Comparison of ENCODE assay signal across 25 cellular contexts in the genomic region with DNA sequence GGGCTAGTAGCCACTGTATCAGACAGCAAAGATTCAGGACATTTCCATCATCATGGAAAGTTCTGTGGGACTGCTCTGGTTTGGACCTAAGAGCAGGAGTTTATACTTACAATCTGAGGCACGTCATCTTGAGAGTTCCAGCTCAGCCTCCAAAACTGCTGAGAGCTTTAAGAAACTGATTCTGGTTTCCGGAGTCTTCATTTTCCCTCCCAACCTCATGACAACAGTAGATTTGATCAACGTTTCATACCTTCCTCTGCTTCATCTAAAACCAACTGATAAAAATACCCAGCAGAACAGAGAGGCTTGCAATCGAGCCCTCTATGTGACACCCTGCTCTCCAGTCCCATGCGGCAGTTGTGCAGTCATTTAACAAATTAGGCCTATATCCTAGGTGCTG.
"Had no signal": no experiment of that assay in that cellular context is flagged by ENCODE, and none has a peak within 500 bp of the region (broad histone marks: within the 10 kb centered on the region; RNA-seq: fewer than 3 reads in every experiment).

No MANE protein-coding gene starts in this region.

- ATAC-seq: left lobe of liver; mucosa of descending colon; natural killer cell treated with Interleukin-12 subunit alpha and Interleukin-12 subunit beta and Interleukin-15 and Interleukin-18, amount 100 ng/mL, for 72 hours; sciatic nerve; stimulated activated naive CD8-positive, alpha-beta T cell treated with anti-CD3 and anti-CD28 coated beads, Interleukin-15, amount 100 ng/mL, for 72 hours had no signal

- H3K27ac Mint-ChIP-seq: memory B cell; naive B cell; natural killer cell treated with Interleukin-12 subunit alpha and Interleukin-12 subunit beta and Interleukin-15 and Interleukin-18, amount 100 ng/mL, for 72 hours; neural progenitor cell; progenitor cell of endocrine pancreas; stimulated activated naive CD8-positive, alpha-beta T cell treated with anti-CD3 and anti-CD28 coated beads, Interleukin-15, amount 100 ng/mL, for 72 hours had no signal

- H3K4me3 Mint-ChIP-seq: memory B cell; naive B cell; natural killer cell treated with Interleukin-12 subunit alpha and Interleukin-12 subunit beta and Interleukin-15 and Interleukin-18, amount 100 ng/mL, for 72 hours; neural progenitor cell; stimulated activated naive CD8-positive, alpha-beta T cell treated with anti-CD3 and anti-CD28 coated beads, Interleukin-15, amount 100 ng/mL, for 72 hours had no signal

- H3K4me3 ChIP-seq: coronary artery, lung, mucosa of descending colon, neural progenitor cell, right atrium auricular region, smooth muscle cell, thyroid gland had no signal

- H3K27ac ChIP-seq: coronary artery, neural progenitor cell, parathyroid adenoma, right atrium auricular region, thyroid gland had no signal

- H3K9me3 Mint-ChIP-seq: memory B cell; natural killer cell treated with Interleukin-12 subunit alpha and Interleukin-12 subunit beta and Interleukin-15 and Interleukin-18, amount 100 ng/mL, for 72 hours; neural progenitor cell; stimulated activated naive CD8-positive, alpha-beta T cell treated with anti-CD3 and anti-CD28 coated beads, Interleukin-15, amount 100 ng/mL, for 72 hours had no signal

- H3K36me3 ChIP-seq: neural progenitor cell, right atrium auricular region, thyroid gland had no signal

- H3K79me2 ChIP-seq: parathyroid adenoma had no signal

- H3K36me3 Mint-ChIP-seq: neural progenitor cell had no signal

- H3K4me2 ChIP-seq: smooth muscle cell had no signal

- H2AFZ ChIP-seq: neural progenitor cell, parathyroid adenoma had no signal

- H3K27me3 ChIP-seq: right atrium auricular region, thyroid gland had no signal

- H3K9ac ChIP-seq: neural progenitor cell, parathyroid adenoma had no signal

- DNase-seq: dermis blood vessel endothelial cell; effector memory CD4-positive, alpha-beta T cell; head of caudate nucleus; kidney; mucosa of descending colon; naive B cell; stimulated activated CD4-positive, alpha-beta T cell treated with anti-CD3 and anti-CD28 coated beads, Interleukin-12 subunit alpha, Interleukin-12 subunit beta, amount 100 ng/mL, for 4 hours; stimulated activated CD4-positive, alpha-beta T cell treated with anti-CD3 and anti-CD28 coated beads, Interleukin-1b, Interleukin-23, amount 100 ng/mL, for 48 hours; stimulated activated CD4-positive, alpha-beta T cell treated with anti-CD3 and anti-CD28 coated beads, Interleukin-4, amount 100 ng/mL, for 1 hour; stimulated activated CD8-positive, alpha-beta memory T cell treated with anti-CD3 and anti-CD28 coated beads, Interleukin-4, amount 100 ng/mL, for 48 hours; stimulated activated naive CD4-positive, alpha-beta T cell; stimulated activated naive CD8-positive, alpha-beta T cell treated with anti-CD3 and anti-CD28 coated beads, Interleukin-15, amount 100 ng/mL, for 72 hours; thyroid gland; trophoblast cell had no signal
